In the genomic region with DNA sequence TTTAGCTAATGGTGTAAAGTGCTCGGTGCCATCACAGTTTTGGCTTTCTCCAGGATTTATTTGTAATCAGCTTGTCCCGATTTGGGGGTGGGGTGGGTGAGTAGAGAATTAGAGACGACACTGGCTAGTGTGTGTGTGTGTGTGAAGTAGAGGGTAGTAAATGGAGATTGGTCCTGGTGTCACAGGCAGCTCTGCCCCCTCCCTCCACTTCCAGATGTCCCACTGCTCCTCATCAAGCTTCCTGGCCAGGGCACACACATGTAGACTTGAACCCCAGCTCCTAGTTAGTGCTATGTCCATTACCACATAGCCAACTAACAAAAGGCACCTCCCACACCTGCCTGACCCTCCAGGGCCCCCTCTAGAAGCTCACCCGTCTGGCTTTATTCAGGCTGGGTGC, we compare ENCODE assay signal across 20 cellular contexts. TPM values are rescaled to one million over a fixed set of nuclear protein-coding genes. Genes with fewer than 3 reads are reported as not detected.
DNase-seq lines count a peak whose midpoint lies in the region; ATAC-seq and TF ChIP-seq lines count a peak whose summit lies in the region.
"Had no signal": no experiment of that assay in that cellular context is flagged by ENCODE, and none has a peak within 500 bp of the region (broad histone marks: within the 10 kb centered on the region; RNA-seq: fewer than 3 reads in every experiment).

No MANE protein-coding gene starts in this region.

- DNase-seq in right cardiac atrium (no peak), heart right ventricle (no peak), MCF 10A (ENCODE audit: unreplicated experiment) (no peak), hepatocyte (ENCODE audit: low spot score) (no peak), vagina (ENCODE audit: extremely low spot score in 2 of 2) (no peak), COR-L47 (lab: John Stamatoyannopoulos, UW) (no peak), NCI-H524 treated with DMSO at 0.1 percent for 48 hours (lab: John Stamatoyannopoulos, UW) (no peak)
- DNase-seq: activated CD4-positive, alpha-beta T cell treated with anti-CD3 and anti-CD28 coated beads for 1 hour; activated CD8-positive, alpha-beta memory T cell treated with anti-CD3 and anti-CD28 coated beads, Interleukin-2, amount 50 U/mL, for 48 hours; gastrocnemius medialis; KBM-7; NCI-H1105 treated with DMSO at 0.1 percent for 48 hours; NCI-H2227 treated with DMSO at 0.1 percent for 48 hours; SHP77 treated with DMSO at 0.1 percent for 48 hours had no signal

- H2AFZ ChIP-seq in hepatocyte, result no peak overlapping the region

- H3K4me1 Mint-ChIP-seq in MCF 10A (ENCODE audit: insufficient read depth, unreplicated experiment), result peaks cover 42% of the 10 kb centered on the region

- H3K4me1 ChIP-seq in right cardiac atrium (ENCODE audit: control insufficient read depth, insufficient read depth, low read length) (peaks cover 15% of the 10 kb centered on the region), heart right ventricle (peaks cover 28 to 67% (median 59%) of the 10 kb centered on the region in 9 donors), hepatocyte (ENCODE audit: insufficient read depth) (peaks cover 55% of the 10 kb centered on the region), vagina (peaks cover 82% of the 10 kb centered on the region)

- H3K9me2 ChIP-seq in hepatocyte (replicated peaks; ENCODE audit: insufficient read depth), result no peaks in the 10 kb centered on the region

- WGBS in right cardiac atrium, result 77% methylated on average over 4 of the region's 4 CpGs
- WGBS in heart right ventricle, 2 donors, result 83 to 89% methylated on average over 4 of the region's 4 CpGs
- 84% methylated on average over 4 of the region's 4 CpGs for WGBS in hepatocyte (ENCODE audit: low lambda C conversion rate, missing lambda C conversion rate)

- peak overlapping the region; percentile 80 for H3K4me3 Mint-ChIP-seq in MCF 10A (ENCODE audit: unreplicated experiment)
- H3K4me3 Mint-ChIP-seq: stimulated activated effector memory CD8-positive, alpha-beta T cell treated with anti-CD3 and anti-CD28 coated beads, Interleukin-12 subunit alpha, Interleukin-12 subunit beta, amount 100 ng/mL, for 72 hours had no signal

- peaks cover 8% of the 10 kb centered on the region for H4K20me1 ChIP-seq in hepatocyte (ENCODE audit: insufficient read depth, poor library complexity, severe bottlenecking)

- TF ChIP-seq POLR2A in vagina (IDR thresholded peaks at IDR 0.05), result no peak

- no peaks in the 10 kb centered on the region for H3K27me3 Mint-ChIP-seq in MCF 10A (ENCODE audit: insufficient read depth, unreplicated experiment)

- peaks cover 52% of the 10 kb centered on the region for H3K36me3 Mint-ChIP-seq in MCF 10A (ENCODE audit: insufficient read depth, unreplicated experiment)
- H3K36me3 Mint-ChIP-seq: stimulated activated effector memory CD8-positive, alpha-beta T cell treated with anti-CD3 and anti-CD28 coated beads, Interleukin-12 subunit alpha, Interleukin-12 subunit beta, amount 100 ng/mL, for 72 hours had no signal

- CTCF ChIA-PET in MCF 10A (lab: Yijun Ruan, JAX), result interaction anchor here (0.5 to 9.9 kb wide), 26 partner anchors 8 to 305 kb away, joined by 3 to 118 read pairs (median 4); a partner anchor contains a TSS

- peaks cover 36% of the 10 kb centered on the region for H3K79me2 ChIP-seq in hepatocyte

- no peaks in the 10 kb centered on the region for H3K36me3 ChIP-seq in heart right ventricle
- H3K36me3 ChIP-seq in hepatocyte (replicated peaks; ENCODE audit: insufficient read depth, low read depth), result no peaks in the 10 kb centered on the region
- no peaks in the 10 kb centered on the region for H3K36me3 ChIP-seq in vagina
- H3K36me3 ChIP-seq: gastrocnemius medialis, tibial nerve had no signal

- H3K27me3 ChIP-seq in right cardiac atrium (ENCODE audit: control insufficient read depth, insufficient read depth) (no peaks in the 10 kb centered on the region), heart right ventricle (peaks cover 0 to 56% (median 40%) of the 10 kb centered on the region in 7 donors), hepatocyte (no peaks in the 10 kb centered on the region), vagina (no peaks in the 10 kb centered on the region)

- H3K9me3 Mint-ChIP-seq in MCF 10A (ENCODE audit: unreplicated experiment), result no peaks in the 10 kb centered on the region
- H3K9me3 Mint-ChIP-seq: stimulated activated effector memory CD8-positive, alpha-beta T cell treated with anti-CD3 and anti-CD28 coated beads, Interleukin-12 subunit alpha, Interleukin-12 subunit beta, amount 100 ng/mL, for 72 hours; T-helper 2 cell treated with Interferon-gamma antibody and Interleukin-4, amounts not matched to agents 5 μg/mL and 100 μg/mL, for 36 hours had no signal

- peak overlapping the region; percentile 95 for H3K4me2 ChIP-seq in hepatocyte

- POLR2A ChIA-PET in MCF 10A (lab: Yijun Ruan, JAX), result interaction anchor here (0.5 to 11.3 kb wide), 15 partner anchors 11 to 735 kb away, joined by 3 to 535 read pairs (median 5); a partner anchor contains a TSS

- BruUV-seq in MCF 10A (replicated peaks; lab: Mats Ljungman, UMichigan), result no TSS peak

- TF ChIP-seq CTCF in heart right ventricle (IDR thresholded peaks at IDR 0.05) (no peak), MCF 10A (IDR thresholded peaks at IDR 0.05; ENCODE audit: unreplicated experiment) (no peak), hepatocyte (IDR thresholded peaks at IDR 0.05; ENCODE audit: poor library complexity) (no peak), vagina (IDR thresholded peaks at IDR 0.05) (no peak)

- ATAC-seq in right cardiac atrium, result no peak
- ATAC-seq in heart right ventricle, result no peak
- ATAC-seq in GM18520 (IDR thresholded peaks at IDR 0.05; ENCODE audit: unreplicated experiment), result no peak
- ATAC-seq: stimulated activated effector memory CD8-positive, alpha-beta T cell treated with anti-CD3 and anti-CD28 coated beads, Interleukin-12 subunit alpha, Interleukin-12 subunit beta, amount 100 ng/mL, for 72 hours had no signal

- peak overlapping the region; percentile 92 for H3K27ac Mint-ChIP-seq in MCF 10A (ENCODE audit: low read depth, unreplicated experiment)
- H3K27ac Mint-ChIP-seq: stimulated activated effector memory CD8-positive, alpha-beta T cell treated with anti-CD3 and anti-CD28 coated beads, Interleukin-12 subunit alpha, Interleukin-12 subunit beta, amount 100 ng/mL, for 72 hours; T-helper 2 cell treated with Interferon-gamma antibody and Interleukin-4, amounts not matched to agents 5 μg/mL and 100 μg/mL, for 36 hours had no signal

- H3K9me3 ChIP-seq in right cardiac atrium (ENCODE audit: control insufficient read depth, low read length) (no peaks in the 10 kb centered on the region), heart right ventricle (no peaks in the 10 kb centered on the region), hepatocyte (ENCODE audit: low read depth) (no peaks in the 10 kb centered on the region), vagina (no peaks in the 10 kb centered on the region)
- H3K9me3 ChIP-seq: gastrocnemius medialis, tibial nerve had no signal

- H3K27ac ChIP-seq in right cardiac atrium (ENCODE audit: low read length) (peak overlapping the region; percentile 25), heart right ventricle (peak overlapping the region in 1 of 10 donors; percentile 9), hepatocyte (peak overlapping the region; percentile 91), vagina (peak overlapping the region; percentile 91)

- H3K4me3 ChIP-seq in right cardiac atrium (ENCODE audit: low read length), result no peak overlapping the region
- H3K4me3 ChIP-seq in heart right ventricle, result no peak overlapping the region
- no peak overlapping the region for H3K4me3 ChIP-seq in hepatocyte
- peak overlapping the region in 1 of 2 donors; percentile 11 for H3K4me3 ChIP-seq in vagina

- intact Hi-C loops in right cardiac atrium (cut with DNase I) (loop anchor here (5.0 to 10.0 kb wide), 3 partner anchors 51 to 101 kb away; no protein-coding TSS in a partner anchor), heart right ventricle (cut with DNase I) (loop anchor here in 9 of 10 donors (1.0 to 10.0 kb wide), 9 partner anchors 46 to 102 kb away; a partner anchor contains a TSS), MCF 10A (cut with micrococcal nuclease) (loop anchor here (1.0 kb wide), 2 partner anchors 48 to 101 kb away; no protein-coding TSS in a partner anchor), vagina (cut with DNase I) (loop anchor here (1.0 to 5.0 kb wide), 2 partner anchors 45 to 101 kb away; no protein-coding TSS in a partner anchor)

RNA-seq across cellular contexts. Expression of a gene that starts 3.2 kb away (rescaled TPM):
- 10 to 100 TPM; 45.9 to 52.4 (median 49.1) TPM for total RNA-seq in right cardiac atrium
- polyA plus RNA-seq in right cardiac atrium, result 64.6 TPM
- total RNA-seq in heart right ventricle, result 10 to 100 TPM; 11.9 to 32.5 (median 22.3) TPM
- polyA plus RNA-seq in heart right ventricle, result 10 to 100 TPM; 17.7 to 48.6 TPM
- 56.3 and 59.2 TPM in 2 replicates for total RNA-seq in MCF 10A (2022)
- total RNA-seq in hepatocyte, result 67.4 and 92.5 TPM in 2 replicates
- 137 and 145 TPM in 2 replicates for polyA plus RNA-seq in hepatocyte
- 13.0 TPM for total RNA-seq in vagina

RNA-seq across cellular contexts. Expression of a gene that starts 16.0 kb away (rescaled TPM):
- total RNA-seq in right cardiac atrium (10 to 100 TPM; 27.5 to 32.4 (median 30.7) TPM), heart right ventricle (10 to 100 TPM; 10.9 to 49.3 (median 23.9) TPM), MCF 10A (2022) (27.8 and 33.7 TPM in 2 replicates), hepatocyte (21.0 and 26.0 TPM in 2 replicates), vagina (64.3 TPM)
- polyA plus RNA-seq in right cardiac atrium (28.6 TPM), heart right ventricle (10 to 100 TPM; 17.7 to 64.7 TPM), hepatocyte (56.0 and 60.7 TPM in 2 replicates)

RNA-seq across cellular contexts. Expression of a gene that starts 36.4 kb away (rescaled TPM):
- total RNA-seq in right cardiac atrium (1 to 10 TPM in 1 of 4 donors, under 1 TPM in 3; 0.19 to 1.2 (median 0.88) TPM), heart right ventricle (under 1 TPM in 4 of 10 donors, not detected in 6; 0.21 to 0.26 (median 0.24) TPM), MCF 10A (2022) (5.1 and 8.8 TPM in 2 replicates), hepatocyte (10.5 and 18.1 TPM in 2 replicates), vagina (7.4 TPM)
- polyA plus RNA-seq in right cardiac atrium (0.54 TPM), heart right ventricle (under 1 TPM in 1 of 2 donors, not detected in 1; 0.15 TPM), hepatocyte (17.2 and 21.9 TPM in 2 replicates)
- total RNA-seq: A673, osteoblast, tibial nerve had no signal
